ENCODE assay signal across 1 cellular context in genomic region chr17:68200689-68201424, GRCh38.
A peak's percentile ranks its signal among the peaks of the same experiment; 100 is the strongest.
TF ChIP-seq lines count a peak whose summit lies in the region.

No MANE protein-coding gene starts in this region.

TF ChIP-seq in HepG2, 621 proteins besides CTCF, POLR2A, EP300 and RAD21 (continued from another document and continues in another):
- TF ChIP-seq PBX2 (CRISPR knock-in tag; IDR thresholded peaks at IDR 0.05), result no peak
- TF ChIP-seq ZNF639 (CRISPR knock-in tag; conservative IDR thresholded peaks at IDR 0.05), result peak; percentile 44; the same call in 1 of the 2 replicates
- TF ChIP-seq ZNF543 (CRISPR knock-in tag; IDR thresholded peaks at IDR 0.05), result no peak
- TF ChIP-seq FOXO4 (CRISPR knock-in tag; conservative IDR thresholded peaks at IDR 0.05), result no peak
- TF ChIP-seq THAP7 (CRISPR knock-in tag; IDR thresholded peaks at IDR 0.05), result no peak; the same call in 1 of the 2 replicates
- 0 out of 2 replicates have a peak, but pooled peaks have one; percentile 24 for TF ChIP-seq TBX3 (IDR thresholded peaks at IDR 0.05; ENCODE audit: borderline replicate concordance)
- TF ChIP-seq SKIL (CRISPR knock-in tag; IDR thresholded peaks at IDR 0.05; ENCODE audit: borderline replicate concordance), result no peak; the same call in 1 of the 2 replicates
- peak; percentile 85; the same call in 1 of the 2 replicates for TF ChIP-seq FLYWCH1 (CRISPR knock-in tag; IDR thresholded peaks at IDR 0.05)
- 0 out of 2 replicates have a peak, but pooled peaks have one; percentile 25 for TF ChIP-seq NFYC (CRISPR knock-in tag; IDR thresholded peaks at IDR 0.05)
- no peak for TF ChIP-seq ATF7 (IDR thresholded peaks at IDR 0.05)
- peak; percentile 23; the same call in 1 of the 2 replicates for TF ChIP-seq ATF7 (CRISPR knock-in tag; IDR thresholded peaks at IDR 0.05)
- no peak for TF ChIP-seq MAFK (conservative IDR thresholded peaks at IDR 0.05 in 1 of 2, IDR thresholded peaks at IDR 0.05 in 1 of 2; ENCODE audit: low read length in 2 of 2)
- no peak for TF ChIP-seq POLR2AphosphoS5 (IDR thresholded peaks at IDR 0.05; ENCODE audit: low read depth, low read length)
- no peak for TF ChIP-seq TGIF2 (CRISPR knock-in tag; IDR thresholded peaks at IDR 0.05)
- peak; percentile 82 for TF ChIP-seq ZNF225 (CRISPR knock-in tag; IDR thresholded peaks at IDR 0.05)
- TF ChIP-seq ZNF549 (CRISPR knock-in tag; IDR thresholded peaks at IDR 0.05), result no peak
- TF ChIP-seq ZNF724P (CRISPR knock-in tag; IDR thresholded peaks at IDR 0.05; ENCODE audit: borderline replicate concordance), result no peak
- no peak for TF ChIP-seq CAMTA2 (CRISPR knock-in tag; IDR thresholded peaks at IDR 0.05; ENCODE audit: borderline replicate concordance)
- TF ChIP-seq ELF1 (CRISPR knock-in tag; IDR thresholded peaks at IDR 0.05), result peak; percentile 77
- TF ChIP-seq ZNF569 (CRISPR knock-in tag; IDR thresholded peaks at IDR 0.05; ENCODE audit: borderline replicate concordance), result no peak
- TF ChIP-seq ZNF180 (CRISPR knock-in tag; IDR thresholded peaks at IDR 0.05; ENCODE audit: borderline replicate concordance, low read depth), result 0 out of 2 replicates have a peak, but pooled peaks have one; percentile 48
- TF ChIP-seq ZBTB7A (CRISPR knock-in tag; IDR thresholded peaks at IDR 0.05), result no peak
- 0 out of 2 replicates have a peak, but pooled peaks have one; percentile 16 for TF ChIP-seq HOMEZ (CRISPR knock-in tag; IDR thresholded peaks at IDR 0.05; ENCODE audit: low read depth)
- TF ChIP-seq ZSCAN12 (CRISPR knock-in tag; IDR thresholded peaks at IDR 0.05), result no peak
- TF ChIP-seq ZSCAN5A (CRISPR knock-in tag; IDR thresholded peaks at IDR 0.05; ENCODE audit: borderline replicate concordance), result no peak
- TF ChIP-seq ZNF576 (CRISPR knock-in tag; IDR thresholded peaks at IDR 0.05), result 0 out of 2 replicates have a peak, but pooled peaks have one; percentile 59
- peak; percentile 50; the same call in 1 of the 2 replicates for TF ChIP-seq ZNF782 (CRISPR knock-in tag; IDR thresholded peaks at IDR 0.05; ENCODE audit: borderline replicate concordance)
- 0 out of 2 replicates have a peak, but pooled peaks have one; percentile 54 for TF ChIP-seq BRF2 (CRISPR knock-in tag; IDR thresholded peaks at IDR 0.05)
- TF ChIP-seq CREB1 (IDR thresholded peaks at IDR 0.05), result no peak
- TF ChIP-seq CREB1 (CRISPR knock-in tag; IDR thresholded peaks at IDR 0.05), result no peak
- TF ChIP-seq ATF3 (CRISPR knock-in tag; IDR thresholded peaks at IDR 0.05), result no peak
- TF ChIP-seq ZNF232 (CRISPR knock-in tag; IDR thresholded peaks at IDR 0.05; ENCODE audit: borderline replicate concordance), result no peak; the same call in 1 of the 2 replicates
- 0 out of 2 replicates have a peak, but pooled peaks have one; percentile 10 for TF ChIP-seq SIX4 (CRISPR knock-in tag; IDR thresholded peaks at IDR 0.05)
- no peak for TF ChIP-seq SRSF4 (IDR thresholded peaks at IDR 0.05; ENCODE audit: low read depth, low read length, poor library complexity, severe bottlenecking)
- TF ChIP-seq MTERF4 (CRISPR knock-in tag; IDR thresholded peaks at IDR 0.05), result peak; percentile 81; the same call in 1 of the 2 replicates
- no peak for TF ChIP-seq ZBTB34 (CRISPR knock-in tag; IDR thresholded peaks at IDR 0.05)
- 0 out of 2 replicates have a peak, but pooled peaks have one; percentile 31 for TF ChIP-seq THRA (CRISPR knock-in tag; IDR thresholded peaks at IDR 0.05; ENCODE audit: borderline replicate concordance)
- no peak for TF ChIP-seq GMEB2 (CRISPR knock-in tag; IDR thresholded peaks at IDR 0.05; ENCODE audit: low read depth)
- peak; percentile 82 for TF ChIP-seq HNRNPL (IDR thresholded peaks at IDR 0.05; ENCODE audit: low read depth, low read length)
- TF ChIP-seq ZFP41 (CRISPR knock-in tag; IDR thresholded peaks at IDR 0.05; ENCODE audit: borderline replicate concordance), result no peak
- no peak for TF ChIP-seq AHR (CRISPR knock-in tag; IDR thresholded peaks at IDR 0.05)
- TF ChIP-seq ETS1 (CRISPR knock-in tag; IDR thresholded peaks at IDR 0.05), result no peak
